In the genomic region with DNA sequence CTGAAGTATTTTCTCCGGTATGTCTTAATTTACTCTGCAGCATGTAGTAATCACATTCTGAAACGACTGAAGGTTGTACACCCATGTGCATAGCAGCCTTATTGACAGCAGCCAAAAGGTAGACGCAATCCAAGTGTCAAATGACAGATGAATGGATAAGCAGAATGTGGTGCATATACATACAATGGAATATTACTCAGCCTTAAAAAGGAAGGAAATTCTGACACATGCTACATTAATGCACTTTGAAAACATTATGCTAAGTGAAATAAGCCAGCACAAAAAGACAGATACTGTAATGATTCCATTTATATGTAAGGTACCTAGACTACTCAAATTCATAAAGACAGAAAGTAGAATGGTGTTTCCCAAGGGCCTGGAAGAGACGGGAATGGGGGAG, we compare ENCODE assay signal across 15 cellular contexts.
DNase-seq lines count a peak whose midpoint lies in the region; ATAC-seq and TF ChIP-seq lines count a peak whose summit lies in the region.
"Had no signal": no experiment of that assay in that cellular context is flagged by ENCODE, and none has a peak within 500 bp of the region (broad histone marks: within the 10 kb centered on the region; RNA-seq: fewer than 3 reads in every experiment).

No MANE protein-coding gene starts in this region.

- no peak overlapping the region for H3K27ac ChIP-seq in HEK293 (ENCODE audit: extremely low read depth, low read depth, low read length)

- H3K27me3 Mint-ChIP-seq in endothelial cell (ENCODE audit: unreplicated experiment): no peaks in the 10 kb centered on the region

- TF ChIP-seq CTCF in HEK293 (tag by site-specific recombination; IDR thresholded peaks at IDR 0.05): no peak
- TF ChIP-seq CTCF in endothelial cell (IDR thresholded peaks at IDR 0.05; ENCODE audit: unreplicated experiment): no peak
- no peak for TF ChIP-seq CTCF in GM10266 (IDR thresholded peaks at IDR 0.05; ENCODE audit: control insufficient read depth, insufficient read depth, low read depth, missing control alignments)

- H3K36me3 Mint-ChIP-seq in endothelial cell (ENCODE audit: low read depth, unreplicated experiment): no peaks in the 10 kb centered on the region
- H3K36me3 Mint-ChIP-seq: CD4-positive, alpha-beta memory T cell had no signal

- no peaks in the 10 kb centered on the region for H3K36me3 ChIP-seq in HEK293 (ENCODE audit: control insufficient read depth in 2 of 2, insufficient read depth in 1 of 2, low read length in 2 of 2)
- H3K36me3 ChIP-seq: HAP-1 had no signal

- POLR2A ChIA-PET in HEK293 (lab: Yijun Ruan, JAX): no interaction called here

- peaks cover 31% of the 10 kb centered on the region for H3K4me1 Mint-ChIP-seq in endothelial cell (ENCODE audit: unreplicated experiment)

- H3K4me1 ChIP-seq in HEK293 (ENCODE audit: control insufficient read depth, insufficient read depth, low read length): peaks cover 4% of the 10 kb centered on the region; the same call in 1 of the 2 replicates
- H3K4me1 ChIP-seq: HAP-1 had no signal

- no peaks in the 10 kb centered on the region for H3K9me3 Mint-ChIP-seq in endothelial cell (ENCODE audit: unreplicated experiment)
- H3K9me3 Mint-ChIP-seq: CD4-positive, alpha-beta memory T cell had no signal

- ATAC-seq in GM18909 (IDR thresholded peaks at IDR 0.05; ENCODE audit: poor library complexity, unreplicated experiment): no peak

- no peak overlapping the region for H3K4me3 Mint-ChIP-seq in endothelial cell (ENCODE audit: unreplicated experiment)
- H3K4me3 Mint-ChIP-seq: CD4-positive, alpha-beta memory T cell had no signal

- peak overlapping the region; percentile 28 for H3K27ac Mint-ChIP-seq in endothelial cell (ENCODE audit: unreplicated experiment)
- H3K27ac Mint-ChIP-seq: CD4-positive, alpha-beta memory T cell had no signal

- no peaks in the 10 kb centered on the region for H3K9me3 ChIP-seq in HEK293 (ENCODE audit: control insufficient read depth, insufficient read depth, low read depth, low read length)
- H3K9me3 ChIP-seq: HAP-1 had no signal

- CTCF ChIA-PET in HEK293 (lab: Yijun Ruan, JAX): interaction anchor here (0.6 to 3.9 kb wide), 4 partner anchors 9 to 353 kb away, joined by 4 to 27 read pairs (median 6); no protein-coding TSS in a partner anchor

- H3K4me3 ChIP-seq in HEK293 (ENCODE audit: low read depth, low read length): no peak overlapping the region
- H3K4me3 ChIP-seq: HAP-1 had no signal

- no peak for DNase-seq in endothelial cell (ENCODE audit: low spot score)
- peak; percentile 70 to 76 for DNase-seq in lung microvascular endothelial cell (ENCODE audit: low read depth in 2 of 2)
- no peak for DNase-seq in activated naive CD4-positive, alpha-beta T cell treated with Interleukin-2 at 50 U/mL for 16 hours
- no peak for DNase-seq in GM10266 (ENCODE audit: extremely low spot score)
- DNase-seq: C1 segment of cervical spinal cord; Calu3; CD4-positive, alpha-beta memory T cell; COR-L47; DMS79; EL; GDM1; GOT3 had no signal

TF ChIP-seq in HEK293, 187 proteins besides CTCF, POLR2A, EP300 and RAD21:
- TF ChIP-seq ZNF146 (tag by site-specific recombination; IDR thresholded peaks at IDR 0.05): peak; percentile 35; the same call in 1 of the 2 replicates
- no peak for TF ChIP-seq ZNF121 (tag by site-specific recombination; IDR thresholded peaks at IDR 0.05)

Comparison
In these comparisons a context has a peak if more than half of its experiments do, and no peak if none do; other contexts are left out.
1. DNase-seq: peak in lung microvascular endothelial cell (2 of 2); none in endothelial cell (single experiment), activated naive CD4-positive, alpha-beta T cell treated with Interleukin-2 at 50 U/mL for 16 hours (single experiment) and GM10266 (single experiment).